Comparison of ENCODE assay signal across 2 cellular contexts in the genomic region with DNA sequence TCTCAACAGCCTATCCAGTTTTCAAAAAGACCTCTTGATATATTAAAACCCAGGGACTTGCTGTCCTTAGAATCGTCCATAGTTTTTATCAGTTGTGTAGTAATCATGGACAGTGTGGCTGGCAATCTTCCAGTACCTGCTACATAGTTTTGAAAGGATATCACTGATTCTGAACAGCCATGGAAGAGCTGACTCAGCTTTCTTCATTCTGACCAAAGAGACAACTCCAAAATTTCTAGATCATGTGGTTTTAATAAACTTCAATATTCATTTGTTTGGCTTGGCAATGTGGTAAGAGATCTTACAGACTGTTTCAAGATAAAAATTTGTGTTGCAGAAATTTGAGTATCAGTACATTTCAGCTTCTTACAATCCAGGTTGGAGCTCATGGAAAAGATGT.
TF ChIP-seq lines count a peak whose summit lies in the region.

No MANE protein-coding gene starts in this region.

TF ChIP-seq in IMR-90, 13 proteins besides CTCF, POLR2A, EP300 and RAD21:
- TF ChIP-seq CHD1 (IDR thresholded peaks at IDR 0.05; ENCODE audit: low read depth, low read length) (no peak), RCOR1 (IDR thresholded peaks at IDR 0.05; ENCODE audit: insufficient replicate concordance, low read length) (no peak), MAFK (IDR thresholded peaks at IDR 0.05; ENCODE audit: low read depth, low read length) (peak; percentile 98), SMC3 (IDR thresholded peaks at IDR 0.05; ENCODE audit: low read depth, low read length) (no peak), MAZ (IDR thresholded peaks at IDR 0.05; ENCODE audit: borderline replicate concordance, low read depth, low read length) (no peak)
TF ChIP-seq in IMR-90: peak in this region for 1.

TF ChIP-seq in H1, 55 proteins besides CTCF, POLR2A, EP300 and RAD21:
- no peak for TF ChIP-seq CHD7 (IDR thresholded peaks at IDR 0.05; ENCODE audit: insufficient replicate concordance, low read length)
- TF ChIP-seq CREB1 (IDR thresholded peaks at IDR 0.05), result no peak
- TF ChIP-seq RFX5 (IDR thresholded peaks at IDR 0.05; ENCODE audit: borderline replicate concordance, low read depth, low read length), result no peak
- no peak for TF ChIP-seq JUND (IDR thresholded peaks at IDR 0.05; ENCODE audit: low read length)
- TF ChIP-seq MAFK (IDR thresholded peaks at IDR 0.05; ENCODE audit: low read depth, low read length), result peak; percentile 64; the same call in 1 of the 2 replicates
- TF ChIP-seq, protein P1, sequence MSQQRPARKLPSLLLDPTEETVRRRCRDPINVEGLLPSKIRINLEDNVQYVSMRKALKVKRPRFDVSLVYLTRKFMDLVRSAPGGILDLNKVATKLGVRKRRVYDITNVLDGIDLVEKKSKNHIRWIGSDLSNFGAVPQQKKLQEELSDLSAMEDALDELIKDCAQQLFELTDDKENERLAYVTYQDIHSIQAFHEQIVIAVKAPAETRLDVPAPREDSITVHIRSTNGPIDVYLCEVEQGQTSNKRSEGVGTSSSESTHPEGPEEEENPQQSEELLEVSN (IDR thresholded peaks at IDR 0.05), result no peak
